Comparison of ENCODE assay signal across 8 cellular contexts in the genomic region with DNA sequence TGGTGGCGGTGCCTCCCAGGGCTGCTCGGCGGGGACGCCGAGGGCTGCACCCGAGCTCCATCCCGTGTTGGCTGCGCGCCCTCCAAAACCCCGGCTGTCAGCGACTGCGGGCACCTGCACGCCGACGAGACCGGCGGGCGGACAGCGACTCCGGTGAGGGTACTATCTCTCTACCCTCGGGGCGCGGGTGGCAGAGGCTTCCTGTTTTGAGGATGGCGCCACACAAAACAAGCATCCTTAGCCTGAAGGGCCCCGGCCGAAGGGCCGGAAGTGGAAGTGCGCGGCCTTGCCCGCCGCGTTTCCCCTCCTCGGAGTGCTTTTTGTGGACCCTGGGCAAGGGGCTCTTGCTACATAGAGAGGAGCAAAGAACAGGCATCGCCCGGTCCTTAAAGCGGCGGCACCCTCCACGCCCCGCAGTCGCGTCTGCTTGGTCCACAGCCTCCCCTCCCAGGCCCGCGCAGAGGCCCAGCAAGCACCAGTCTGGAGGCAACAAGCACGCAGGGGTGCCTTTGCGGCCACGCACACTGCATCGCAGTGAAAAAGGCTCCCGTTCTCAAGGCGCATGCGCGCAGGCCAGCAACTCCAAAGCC. TPM values are rescaled to one million over a fixed set of nuclear protein-coding genes. Genes with fewer than 3 reads are reported as not detected.
A peak's percentile ranks its signal among the peaks of the same experiment; 100 is the strongest.
DNase-seq lines count a peak whose midpoint lies in the region; ATAC-seq and TF ChIP-seq lines count a peak whose summit lies in the region.

No MANE protein-coding gene starts in this region.

- CTCF ChIA-PET in BJ (lab: Yijun Ruan, JAX), result interaction anchor here (0.7 to 1.0 kb wide), 2 partner anchors 26 to 392 kb away, joined by 3 read pairs; no protein-coding TSS in a partner anchor
- CTCF ChIA-PET in activated CD8-positive, alpha-beta T cell treated with anti-CD3 and anti-CD28 coated beads for 36 hours (lab: Charles Lee), result interaction anchor here (0.8 kb wide), 2 partner anchors 27 to 306 kb away, joined by 3 read pairs; no protein-coding TSS in a partner anchor

- ATAC-seq in GM18868 (IDR thresholded peaks at IDR 0.05; ENCODE audit: unreplicated experiment), result peak; percentile 33
- peak; percentile 16 for ATAC-seq in HG03060 (IDR thresholded peaks at IDR 0.05; ENCODE audit: low read depth, unreplicated experiment)
- peak; percentile 26 for ATAC-seq in activated CD8-positive, alpha-beta T cell treated with anti-CD3 and anti-CD28 coated beads for 36 hours
- peak; percentile 62 to 72 for ATAC-seq in upper lobe of left lung (ENCODE audit: low FRiP score in 2 of 2)

- peaks cover 0 to 9% (median 1%) of the 10 kb centered on the region in 4 donors for H3K9me3 ChIP-seq in upper lobe of left lung

- H3K27ac ChIP-seq in upper lobe of left lung, result peak overlapping the region; percentile 95 to 99 (median 97)

- POLR2A ChIA-PET in BJ (lab: Charles Lee), result no interaction called here
- POLR2A ChIA-PET in activated CD8-positive, alpha-beta T cell treated with anti-CD3 and anti-CD28 coated beads for 36 hours (lab: Charles Lee), result interaction anchor here (0.7 to 2.6 kb wide), 14 partner anchors 11 to 532 kb away, joined by 3 to 9 read pairs (median 3); a partner anchor contains a TSS

- peak overlapping the region; percentile 86 for H3K4me3 Mint-ChIP-seq in activated CD8-positive, alpha-beta T cell treated with anti-CD3 and anti-CD28 coated beads for 36 hours
- H3K4me3 Mint-ChIP-seq in neural crest cell, result peak overlapping the region; percentile 86

- 0% methylated on average over 44 of the region's 51 CpGs; no CpG with 5 or more reads in 1 of the 2 donors for WGBS in upper lobe of left lung, 2 donors

- H3K27ac Mint-ChIP-seq in activated CD8-positive, alpha-beta T cell treated with anti-CD3 and anti-CD28 coated beads for 36 hours, result peak overlapping the region; percentile 93
- peak overlapping the region; percentile 94 for H3K27ac Mint-ChIP-seq in neural crest cell (ENCODE audit: unreplicated experiment)

- H3K27me3 Mint-ChIP-seq in activated CD8-positive, alpha-beta T cell treated with anti-CD3 and anti-CD28 coated beads for 36 hours, result no peaks in the 10 kb centered on the region
- no peaks in the 10 kb centered on the region for H3K27me3 Mint-ChIP-seq in neural crest cell (ENCODE audit: low read depth)

- intact Hi-C loops in activated CD8-positive, alpha-beta T cell treated with anti-CD3 and anti-CD28 coated beads for 36 hours (cut with micrococcal nuclease), result no loop called here

- no peaks in the 10 kb centered on the region for H3K36me3 ChIP-seq in BJ (ENCODE audit: control insufficient read depth, insufficient read depth, low read length)
- no peaks in the 10 kb centered on the region for H3K36me3 ChIP-seq in upper lobe of left lung

- no peak for TF ChIP-seq CTCF in BJ (IDR thresholded peaks at IDR 0.05; ENCODE audit: insufficient read depth, low read depth, low read length)
- no peak for TF ChIP-seq CTCF in activated CD8-positive, alpha-beta T cell treated with anti-CD3 and anti-CD28 coated beads for 36 hours (IDR thresholded peaks at IDR 0.05)
- TF ChIP-seq CTCF in fibroblast of villous mesenchyme (IDR thresholded peaks at IDR 0.05; ENCODE audit: insufficient read depth, low read depth, low read length), result no peak
- TF ChIP-seq CTCF in neural crest cell (conservative IDR thresholded peaks at IDR 0.05), result no peak
- TF ChIP-seq CTCF in upper lobe of left lung (IDR thresholded peaks at IDR 0.05), result peak in 2 of 6 experiments; percentile 8 to 21

- H3K9me3 Mint-ChIP-seq in activated CD8-positive, alpha-beta T cell treated with anti-CD3 and anti-CD28 coated beads for 36 hours, result peaks cover 13% of the 10 kb centered on the region
- peaks cover 11% of the 10 kb centered on the region for H3K9me3 Mint-ChIP-seq in neural crest cell

- TF ChIP-seq EP300 in upper lobe of left lung (IDR thresholded peaks at IDR 0.05), result no peak

- peak in 3 of 4 donors; percentile 90 to 98 (median 96) for TF ChIP-seq POLR2A in upper lobe of left lung (IDR thresholded peaks at IDR 0.05)

- H3K36me3 Mint-ChIP-seq in activated CD8-positive, alpha-beta T cell treated with anti-CD3 and anti-CD28 coated beads for 36 hours (ENCODE audit: low read depth), result peaks cover under 1% of the 10 kb centered on the region
- peaks cover 17% of the 10 kb centered on the region for H3K36me3 Mint-ChIP-seq in neural crest cell (ENCODE audit: low read depth)

- peaks cover 13 to 46% (median 31%) of the 10 kb centered on the region in 4 donors for H3K4me1 ChIP-seq in upper lobe of left lung

- DNase-seq in BJ (ENCODE audit: low read depth) (no peak), NCI-H2227 (lab: John Stamatoyannopoulos, UW; ENCODE audit: unreplicated experiment) (peak; percentile 78), fibroblast of villous mesenchyme (ENCODE audit: low read depth) (no peak), neural crest cell (ENCODE audit: low read depth, low spot score) (no peak), upper lobe of left lung (peak in 1 of 2 donors; percentile 67)
- peak; percentile 71 for DNase-seq in activated CD8-positive, alpha-beta T cell treated with anti-CD3 and anti-CD28 coated beads for 36 hours

- H3K4me3 ChIP-seq in BJ (ENCODE audit: low read depth, low read length) (peak overlapping the region; percentile 69), fibroblast of villous mesenchyme (ENCODE audit: low read depth, low read length) (peak overlapping the region; percentile 68), upper lobe of left lung (peak overlapping the region; percentile 45 to 89 (median 81))

- H3K4me1 Mint-ChIP-seq in activated CD8-positive, alpha-beta T cell treated with anti-CD3 and anti-CD28 coated beads for 36 hours (ENCODE audit: low read depth), result peaks cover 47% of the 10 kb centered on the region
- peaks cover 24% of the 10 kb centered on the region for H3K4me1 Mint-ChIP-seq in neural crest cell

- H3K27me3 ChIP-seq in BJ (ENCODE audit: control insufficient read depth, insufficient read depth, low read length) (0 out of 2 replicates have a peak, but pooled peaks cover 2% of the 10 kb centered on the region), upper lobe of left lung (no peaks in the 10 kb centered on the region)

RNA-seq across cellular contexts. Expression of a gene that starts 0.6 kb away (rescaled TPM):
- 4.7 and 6.8 TPM in 2 replicates for polyA plus RNA-seq in BJ (2011; rRNA removed)
- polyA minus RNA-seq in BJ (2011; rRNA and poly(A)+ RNA removed), result 2.9 and 4.4 TPM in 2 replicates
- total RNA-seq in activated CD8-positive, alpha-beta T cell treated with anti-CD3 and anti-CD28 coated beads for 36 hours, result 10 to 100 TPM; 25.3 to 27.2 TPM
- total RNA-seq in fibroblast of villous mesenchyme, result 2.3 and 3.0 TPM in 2 replicates
- 8.2 and 9.5 TPM in 2 replicates for total RNA-seq in neural crest cell
- 100 to 1,000 TPM in 1 of 6 donors, 10 to 100 TPM in 5; 27.1 to 105 (median 44.6) TPM for total RNA-seq in upper lobe of left lung

Comparison
In these comparisons a context has a peak if more than half of its experiments do, and no peak if none do; other contexts are left out.
1. DNase-seq: peak in NCI-H2227 (single experiment) and activated CD8-positive, alpha-beta T cell treated with anti-CD3 and anti-CD28 coated beads for 36 hours (single experiment); none in BJ (single experiment), fibroblast of villous mesenchyme (single experiment) and neural crest cell (single experiment).
2. ATAC-seq: peak in every context shown above with its lines; median percentile 67 in upper lobe of left lung; 33 in GM18868; 26 in activated CD8-positive, alpha-beta T cell treated with anti-CD3 and anti-CD28 coated beads for 36 hours; 16 in HG03060.
3. Peak in every context shown above with its lines, with median percentiles within 50 percentile points of each other: H3K4me3 ChIP-seq.